1 cellular context compared by ENCODE assay signal in genomic region chr15:64046347-64047153, GRCh38.
TF ChIP-seq lines count a peak whose summit lies in the region.

Gene DAPK2, minus strand, starts transcription at chr15:64046485. Its CDS starts 6,224 bp downstream, at chr15:64040261.

TF ChIP-seq in GM12878, 131 proteins besides CTCF, POLR2A, EP300 and RAD21 (continued from another document):
- TF ChIP-seq NKRF (conservative IDR thresholded peaks at IDR 0.05), result 0 out of 2 replicates have a peak, but pooled peaks have one; percentile 41
- TF ChIP-seq RAD51 (IDR thresholded peaks at IDR 0.05), result no peak
- peak; percentile 66; the same call in 1 of the 2 replicates for TF ChIP-seq GATAD2B (conservative IDR thresholded peaks at IDR 0.05; ENCODE audit: low read depth)
- TF ChIP-seq SRF (IDR thresholded peaks at IDR 0.05; ENCODE audit: low read depth in 2 of 2, low read length in 2 of 2), result no peak
- no peak for TF ChIP-seq MEF2A (IDR thresholded peaks at IDR 0.05; ENCODE audit: insufficient read depth, low read depth, low read length)
- no peak for TF ChIP-seq ZNF207 (IDR thresholded peaks at IDR 0.05; ENCODE audit: borderline replicate concordance)
- TF ChIP-seq BMI1 (IDR thresholded peaks at IDR 0.05; ENCODE audit: borderline replicate concordance), result no peak
- TF ChIP-seq SUZ12 (IDR thresholded peaks at IDR 0.05; ENCODE audit: unreplicated experiment), result no peak
- TF ChIP-seq SUPT20H (IDR thresholded peaks at IDR 0.05; ENCODE audit: borderline replicate concordance, control insufficient read depth, low read depth, low read length), result no peak
- no peak for TF ChIP-seq BACH1 (IDR thresholded peaks at IDR 0.05; ENCODE audit: borderline replicate concordance)
- no peak for TF ChIP-seq E4F1 (IDR thresholded peaks at IDR 0.05; ENCODE audit: borderline replicate concordance, partially characterized antibody)
- no peak for TF ChIP-seq BCL3 (IDR thresholded peaks at IDR 0.05; ENCODE audit: borderline replicate concordance, insufficient read depth, low read depth, low read length, poor library complexity, severe bottlenecking)
- TF ChIP-seq RCOR1 (conservative IDR thresholded peaks at IDR 0.05; ENCODE audit: low read depth, low read length), result no peak
- no peak for TF ChIP-seq E2F4 (IDR thresholded peaks at IDR 0.05; ENCODE audit: low read depth, low read length)
- TF ChIP-seq TCF12 (IDR thresholded peaks at IDR 0.05; ENCODE audit: low read depth, low read length), result no peak
- TF ChIP-seq REST (IDR thresholded peaks at IDR 0.05; ENCODE audit: low read depth, low read length), result no peak
- no peak for TF ChIP-seq ATF2 (IDR thresholded peaks at IDR 0.05; ENCODE audit: low read length)
- no peak for TF ChIP-seq RELB (IDR thresholded peaks at IDR 0.05; ENCODE audit: low read depth)
- peak; percentile 75; the same call in 1 of the 2 replicates for TF ChIP-seq YY1 (IDR thresholded peaks at IDR 0.05; ENCODE audit: low read depth, low read length)
- TF ChIP-seq IKZF1 (conservative IDR thresholded peaks at IDR 0.05), result peak; percentile 90
- TF ChIP-seq CREM (IDR thresholded peaks at IDR 0.05; ENCODE audit: low read depth), result no peak
- no peak for TF ChIP-seq KDM1A (IDR thresholded peaks at IDR 0.05; ENCODE audit: borderline replicate concordance)
- TF ChIP-seq TCF7 (IDR thresholded peaks at IDR 0.05; ENCODE audit: borderline replicate concordance), result no peak
- no peak for TF ChIP-seq STAT3 (IDR thresholded peaks at IDR 0.05; ENCODE audit: low read depth, low read length)
- no peak for TF ChIP-seq FOXK2 (IDR thresholded peaks at IDR 0.05)
- no peak for TF ChIP-seq RUNX3 (IDR thresholded peaks at IDR 0.05; ENCODE audit: low read length)
- no peak for TF ChIP-seq ASH2L (IDR thresholded peaks at IDR 0.05; ENCODE audit: borderline replicate concordance, low read depth)
- 0 out of 2 replicates have a peak, but pooled peaks have one; percentile 14 for TF ChIP-seq NR2F1 (conservative IDR thresholded peaks at IDR 0.05)
- no peak for TF ChIP-seq HSF1 (IDR thresholded peaks at IDR 0.05; ENCODE audit: low read depth, low read length)
- no peak for TF ChIP-seq POU2F2 (IDR thresholded peaks at IDR 0.05; ENCODE audit: borderline replicate concordance, low read depth, low read length)
- no peak for TF ChIP-seq ZNF384 (IDR thresholded peaks at IDR 0.05; ENCODE audit: borderline replicate concordance, low read depth, low read length)
- no peak for TF ChIP-seq FOXM1 (IDR thresholded peaks at IDR 0.05; ENCODE audit: low read depth, low read length)
- no peak for TF ChIP-seq ETV6 (conservative IDR thresholded peaks at IDR 0.05 in 1 of 2, IDR thresholded peaks at IDR 0.05 in 1 of 2; ENCODE audit: borderline replicate concordance in 1 of 2, low read depth in 1 of 2)
- TF ChIP-seq TBL1XR1 (IDR thresholded peaks at IDR 0.05; ENCODE audit: low read depth, low read length), result no peak
- TF ChIP-seq MAX (IDR thresholded peaks at IDR 0.05; ENCODE audit: low read depth, low read length), result no peak
- TF ChIP-seq NFIC (IDR thresholded peaks at IDR 0.05; ENCODE audit: low read depth, low read length), result no peak
- TF ChIP-seq HCFC1 (IDR thresholded peaks at IDR 0.05; ENCODE audit: low read length), result no peak
- TF ChIP-seq LARP7 (IDR thresholded peaks at IDR 0.05), result no peak
- TF ChIP-seq CREB1 (IDR thresholded peaks at IDR 0.05; ENCODE audit: low read depth), result no peak
- TF ChIP-seq ZNF24 (IDR thresholded peaks at IDR 0.05), result no peak
- no peak for TF ChIP-seq NR2C2 (IDR thresholded peaks at IDR 0.05; ENCODE audit: borderline replicate concordance, control insufficient read depth, insufficient read length, low read depth)
- TF ChIP-seq SIX5 (IDR thresholded peaks at IDR 0.05; ENCODE audit: low read depth, low read length, severe bottlenecking), result no peak
- TF ChIP-seq MTA3 (IDR thresholded peaks at IDR 0.05; ENCODE audit: borderline replicate concordance, low read length), result no peak
TF ChIP-seq in GM12878: peak in this region for 12.
